5 cellular contexts compared by ENCODE assay signal in genomic region chr1:209057083-209057482, GRCh38.
"Had no signal": no experiment of that assay in that cellular context is flagged by ENCODE, and none has a peak within 500 bp of the region (broad histone marks: within the 10 kb centered on the region; RNA-seq: fewer than 3 reads in every experiment).

No MANE protein-coding gene starts in this region.

- H3K4me3 ChIP-seq: K562 had no signal

- H3K27ac ChIP-seq: HL-60 had no signal

- DNase-seq: IMR-90, KBM-7, KG1 had no signal
